39 cellular contexts compared by ENCODE assay signal in the genomic region with DNA sequence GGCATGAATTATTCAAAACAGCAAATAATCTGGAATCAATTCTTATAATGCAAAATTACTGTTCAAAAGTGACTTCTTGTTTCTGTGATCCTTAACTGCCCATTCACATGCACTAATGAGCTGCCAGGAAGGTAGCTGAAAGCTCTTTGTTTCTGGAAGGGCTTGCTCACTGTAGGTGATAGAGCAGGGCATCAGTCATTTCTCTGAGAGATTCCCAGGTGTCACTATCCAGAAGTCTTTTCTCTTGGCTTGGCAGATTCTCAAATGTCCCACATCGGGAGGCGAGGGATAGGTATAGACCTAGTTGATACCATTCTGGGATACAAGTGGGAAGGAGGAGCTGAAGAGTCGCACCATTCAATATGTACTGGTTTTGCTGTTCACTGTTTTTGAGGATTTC. TPM values are rescaled to one million over a fixed set of nuclear protein-coding genes. Genes with fewer than 3 reads are reported as not detected.
"Had no signal": no experiment of that assay in that cellular context is flagged by ENCODE, and none has a peak within 500 bp of the region (broad histone marks: within the 10 kb centered on the region; RNA-seq: fewer than 3 reads in every experiment).

No MANE protein-coding gene starts in this region.

- H3K9me3 ChIP-seq: MG63 had no signal

- H3K36me3 ChIP-seq: MG63 had no signal

- DNase-seq: Karpas-422, Kasumi-1, MG63, MM.1S, MV-4-11, NCI-H1048, NCI-H1092, NCI-H1092 treated with DMSO at 0.1 percent for 48 hours, NCI-H1105, NCI-H1105 treated with DMSO at 0.1 percent for 48 hours, NCI-H1417, NCI-H1417 treated with DMSO at 0.1 percent for 48 hours, NCI-H1436, NCI-H1436 treated with DMSO at 0.1 percent for 48 hours, NCI-H146, NCI-H1694, NCI-H1694 treated with DMSO at 0.1 percent for 48 hours, NCI-H187, NCI-H187 treated with DMSO at 0.1 percent for 48 hours, NCI-H1930, NCI-H2029, NCI-H2029 treated with DMSO at 0.1 percent for 48 hours, NCI-H2081, NCI-H2081 treated with DMSO at 0.1 percent for 48 hours, NCI-H2107, NCI-H2171, NCI-H2171 treated with DMSO at 0.1 percent for 48 hours, NCI-H2227 treated with DMSO at 0.1 percent for 48 hours, NCI-H226, NCI-H345, NCI-H446, NCI-H446 treated with DMSO at 0.1 percent for 48 hours, NCI-H510A, NCI-H510A treated with DMSO at 0.1 percent for 48 hours, NCI-H524 had no signal

- H3K4me3 ChIP-seq: MG63 had no signal

RNA-seq across cellular contexts. Expression of a gene that starts 35.0 kb away (rescaled TPM):
- total RNA-seq: LHCN-M2, M059J, MCF 10A, NCI-H460 had no signal

RNA-seq across cellular contexts. Expression of a gene that starts 53.5 kb away (rescaled TPM):
- total RNA-seq: LHCN-M2, MCF 10A, NCI-H460 had no signal
